In genomic region chr2:56130463-56131070, GRCh38 we compare ENCODE assay signal across 1 cellular context.
TF ChIP-seq lines count a peak whose summit lies in the region.

No MANE protein-coding gene starts in this region.

TF ChIP-seq in K562, 482 proteins besides CTCF, POLR2A, EP300 and RAD21 (continued from another document):
- TF ChIP-seq ARID3A (IDR thresholded peaks at IDR 0.05; ENCODE audit: borderline replicate concordance, low read depth, low read length): 0 out of 2 replicates have a peak, but pooled peaks have one; percentile 50
- TF ChIP-seq CEBPG (CRISPR knock-in tag; IDR thresholded peaks at IDR 0.05): no peak
- peak; percentile 27 to 67; a peak in 2 of 4 replicates for TF ChIP-seq CEBPG (tag; conservative IDR thresholded peaks at IDR 0.05 in 1 of 2, IDR thresholded peaks at IDR 0.05 in 1 of 2)
- no peak for TF ChIP-seq ZNF518B (CRISPR knock-in tag; IDR thresholded peaks at IDR 0.05)
- TF ChIP-seq ATF3 (IDR thresholded peaks at IDR 0.05): no peak
- no peak for TF ChIP-seq ATF3 (CRISPR knock-in tag; conservative IDR thresholded peaks at IDR 0.05)
- no peak for TF ChIP-seq PTBP1 (IDR thresholded peaks at IDR 0.05; ENCODE audit: low read depth, low read length)
- no peak for TF ChIP-seq CREBBP (IDR thresholded peaks at IDR 0.05; ENCODE audit: low read depth, low read length)
- TF ChIP-seq ZNF184 (CRISPR knock-in tag; IDR thresholded peaks at IDR 0.05): no peak
- TF ChIP-seq, protein P1, sequence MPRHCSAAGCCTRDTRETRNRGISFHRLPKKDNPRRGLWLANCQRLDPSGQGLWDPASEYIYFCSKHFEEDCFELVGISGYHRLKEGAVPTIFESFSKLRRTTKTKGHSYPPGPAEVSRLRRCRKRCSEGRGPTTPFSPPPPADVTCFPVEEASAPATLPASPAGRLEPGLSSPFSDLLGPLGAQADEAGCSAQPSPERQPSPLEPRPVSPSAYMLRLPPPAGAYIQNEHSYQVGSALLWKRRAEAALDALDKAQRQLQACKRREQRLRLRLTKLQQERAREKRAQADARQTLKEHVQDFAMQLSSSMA (CRISPR knock-in tag; IDR thresholded peaks at IDR 0.05): no peak
- no peak for TF ChIP-seq MCM7 (IDR thresholded peaks at IDR 0.05)
- TF ChIP-seq TAL1 (IDR thresholded peaks at IDR 0.05): no peak
- no peak for TF ChIP-seq ZNF830 (CRISPR knock-in tag; IDR thresholded peaks at IDR 0.05)
- TF ChIP-seq CEBPB (tag; IDR thresholded peaks at IDR 0.05): peak; percentile 50
- TF ChIP-seq DEAF1 (CRISPR knock-in tag; IDR thresholded peaks at IDR 0.05): no peak
- no peak for TF ChIP-seq ARID4B (CRISPR knock-in tag; IDR thresholded peaks at IDR 0.05)
- TF ChIP-seq POLR2B (IDR thresholded peaks at IDR 0.05; ENCODE audit: low read depth, partially characterized antibody): no peak
- no peak for TF ChIP-seq CCAR2 (IDR thresholded peaks at IDR 0.05; ENCODE audit: low read depth, low read length)
- no peak for TF ChIP-seq ZSCAN32 (CRISPR knock-in tag; IDR thresholded peaks at IDR 0.05)
- no peak for TF ChIP-seq BCLAF1 (IDR thresholded peaks at IDR 0.05; ENCODE audit: borderline replicate concordance in 1 of 2, control insufficient read depth in 1 of 2, low read depth in 2 of 2, low read length in 1 of 2)
